ENCODE assay signal across 16 cellular contexts in the genomic region with DNA sequence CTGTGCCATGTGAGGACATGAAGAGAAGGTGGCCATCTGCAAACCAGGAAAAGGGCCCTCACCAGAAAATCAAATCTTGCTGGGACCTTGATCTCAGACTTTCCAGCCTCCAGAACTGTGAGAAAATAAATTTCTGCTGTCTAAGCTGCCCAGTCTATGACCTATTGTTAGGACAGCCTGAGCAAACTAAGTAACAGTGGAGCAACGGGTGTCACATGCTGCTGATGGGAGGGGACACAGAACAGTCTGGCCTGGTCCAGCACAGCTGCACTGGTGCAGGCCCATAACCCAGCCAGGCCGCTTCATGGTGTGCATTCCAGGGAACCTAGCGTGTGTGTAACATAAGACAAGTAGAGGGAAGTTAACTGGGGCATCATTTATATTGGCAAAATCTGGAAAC. TPM values are rescaled to one million over a fixed set of nuclear protein-coding genes. Genes with fewer than 3 reads are reported as not detected.
A peak's percentile ranks its signal among the peaks of the same experiment; 100 is the strongest.
DNase-seq lines count a peak whose midpoint lies in the region; ATAC-seq and TF ChIP-seq lines count a peak whose summit lies in the region.
"Had no signal": no experiment of that assay in that cellular context is flagged by ENCODE, and none has a peak within 500 bp of the region (broad histone marks: within the 10 kb centered on the region; RNA-seq: fewer than 3 reads in every experiment).

No MANE protein-coding gene starts in this region.

- peak; percentile 95 for ATAC-seq in Right ventricle myocardium inferior
- ATAC-seq in aorta (ENCODE audit: low FRiP score): peak; percentile 49
- no peak for ATAC-seq in HG02852 (IDR thresholded peaks at IDR 0.05; ENCODE audit: unreplicated experiment)
- ATAC-seq: effector memory CD8-positive, alpha-beta T cell; K562; stimulated activated effector memory CD8-positive, alpha-beta T cell treated with anti-CD3 and anti-CD28 coated beads, Interleukin-12 subunit alpha, Interleukin-12 subunit beta, amount 100 ng/mL, for 72 hours had no signal

- no peak overlapping the region for H2AFZ ChIP-seq in mammary epithelial cell (ENCODE audit: low read depth, low read length)

- H3K27ac ChIP-seq in right atrium auricular region (peak overlapping the region in 1 of 2 donors; percentile 21), aorta (ENCODE audit: low read depth in 1 of 2, low read length in 2 of 2) (no peak overlapping the region), mammary epithelial cell (ENCODE audit: insufficient read depth, low read depth, low read length) (no peak overlapping the region)

- H3K4me3 ChIP-seq in right atrium auricular region (no peak overlapping the region), aorta (ENCODE audit: low read length in 2 of 2) (no peak overlapping the region), mammary epithelial cell (replicated peaks in 1 of 3; ENCODE audit: insufficient read depth in 1 of 3, low read depth in 2 of 3, low read length in 3 of 3) (no peak overlapping the region)
- H3K4me3 ChIP-seq: K562 had no signal

- DNase-seq in Right ventricle myocardium inferior (ENCODE audit: missing footprints) (peak; percentile 69), right atrium auricular region (ENCODE audit: low spot score) (no peak), inferior parietal cortex (ENCODE audit: extremely low spot score) (peak; percentile 69), occipital lobe (lab: John Stamatoyannopoulos, UW) (peak; percentile 38), aorta (no peak), mammary epithelial cell (no peak), AML-193 (lab: John Stamatoyannopoulos, UW) (no peak)
- DNase-seq: 8988T; activated CD4-positive, alpha-beta memory T cell treated with anti-CD3 and anti-CD28 coated beads, Interleukin-2, amount 10 ng/mL, durations not matched to agents 7 days and 5 days; central memory CD4-positive, alpha-beta T cell; effector memory CD8-positive, alpha-beta T cell; NCI-H774 had no signal

- in situ Hi-C loops in mammary epithelial cell (cut with MboI; ENCODE audit: low sequenced_read_pairs in 2 of 2): no loop called here

- no TSS peak for BruUV-seq in mammary epithelial cell (replicated peaks; lab: Mats Ljungman, UMichigan)

- H3K27me3 ChIP-seq in right atrium auricular region: no peaks in the 10 kb centered on the region
- no peaks in the 10 kb centered on the region for H3K27me3 ChIP-seq in aorta (ENCODE audit: control insufficient read depth in 1 of 2, insufficient read depth in 2 of 2, low read length in 1 of 2)
- H3K27me3 ChIP-seq in mammary epithelial cell (ENCODE audit: insufficient read depth, low read length): no peaks in the 10 kb centered on the region

- peaks cover 0 to 6% of the 10 kb centered on the region in 2 donors for H3K4me1 ChIP-seq in right atrium auricular region
- H3K4me1 ChIP-seq in aorta (ENCODE audit: control insufficient read depth in 1 of 2, insufficient read depth in 2 of 2, low read length in 2 of 2): no peaks in the 10 kb centered on the region
- peaks cover 28% of the 10 kb centered on the region for H3K4me1 ChIP-seq in mammary epithelial cell (ENCODE audit: insufficient read depth, low read length)

- TF ChIP-seq CTCF in right atrium auricular region (IDR thresholded peaks at IDR 0.05) (no peak), mammary epithelial cell (conservative IDR thresholded peaks at IDR 0.05 in 1 of 2, IDR thresholded peaks at IDR 0.05 in 1 of 2; ENCODE audit: extremely low read depth in 1 of 2, insufficient read depth in 1 of 2, low read depth in 1 of 2, low read length in 2 of 2) (no peak)

- 49 to 51% methylated on average over 3 of the region's 3 CpGs for WGBS in aorta, 2 donors
- 97% methylated on average over 3 of the region's 3 CpGs for WGBS in mammary epithelial cell (ENCODE audit: low coverage, missing lambda C conversion rate)

- H3K9me3 ChIP-seq in right atrium auricular region (no peaks in the 10 kb centered on the region), aorta (ENCODE audit: control insufficient read depth, low read length) (no peaks in the 10 kb centered on the region), mammary epithelial cell (replicated peaks; ENCODE audit: insufficient read depth, low read length) (no peaks in the 10 kb centered on the region)

- dilution Hi-C loops in mammary epithelial cell (cut with HindIII; ENCODE audit: low sequenced_read_pairs): no loop called here

- H3K9ac ChIP-seq in mammary epithelial cell (ENCODE audit: insufficient read depth, low read length): no peak overlapping the region

- no peaks in the 10 kb centered on the region for H3K36me3 ChIP-seq in right atrium auricular region
- no peaks in the 10 kb centered on the region for H3K36me3 ChIP-seq in aorta (ENCODE audit: control insufficient read depth in 1 of 2, insufficient read depth in 2 of 2, low read length in 1 of 2)
- H3K36me3 ChIP-seq in mammary epithelial cell (ENCODE audit: insufficient read depth, low read length): no peaks in the 10 kb centered on the region

- intact Hi-C loops in Right ventricle myocardium inferior (cut with DNase I): no loop called here
- intact Hi-C loops in aorta (cut with DNase I): no loop called here
- intact Hi-C loops in mammary epithelial cell (cut with micrococcal nuclease): no loop called here

- CTCF ChIA-PET in mammary epithelial cell (lab: Charles Lee; ENCODE audit: low non-redundant PET): no interaction called here

- H4K20me1 ChIP-seq in mammary epithelial cell (ENCODE audit: insufficient read depth, low read length): no peaks in the 10 kb centered on the region

- no peaks in the 10 kb centered on the region for H3K79me2 ChIP-seq in mammary epithelial cell (ENCODE audit: insufficient read depth, low read length)

- no peak overlapping the region for H3K4me2 ChIP-seq in mammary epithelial cell (ENCODE audit: insufficient read depth, low read depth, low read length)

RNA-seq across cellular contexts. Expression of a gene that starts 42.1 kb away (rescaled TPM):
- total RNA-seq in Right ventricle myocardium inferior: 5.4 TPM
- total RNA-seq in right atrium auricular region: 10 to 100 TPM in 1 of 2 donors, 1 to 10 TPM in 1; 5.3 to 12.6 TPM
- 104 TPM for total RNA-seq in occipital lobe
- 1 to 10 TPM in 1 of 2 donors, under 1 TPM in 1; 0.88 to 3.4 TPM for total RNA-seq in aorta
- 1 to 10 TPM in 1 of 2 donors, under 1 TPM in 1; 0.38 to 1.6 TPM for polyA plus RNA-seq in aorta
- 10 to 100 TPM; 19.3 to 30.7 TPM for total RNA-seq in mammary epithelial cell
- polyA plus RNA-seq in mammary epithelial cell: 7.4 TPM
- polyA minus RNA-seq in mammary epithelial cell: 21.1 TPM
- polyA plus RNA-seq: CD14-positive monocyte had no signal

Comparison
In these comparisons a context has a peak if more than half of its experiments do, and no peak if none do; other contexts are left out.
1. DNase-seq: peak in Right ventricle myocardium inferior (single experiment), inferior parietal cortex (single experiment) and occipital lobe (single experiment); none in right atrium auricular region (single experiment), aorta (0 of 2), mammary epithelial cell (single experiment) and AML-193 (0 of 2).